Comparison of ENCODE assay signal across 10 cellular contexts in genomic region chr2:74864728-74865722, GRCh38. TPM values are rescaled to one million over a fixed set of nuclear protein-coding genes. Genes with fewer than 3 reads are reported as not detected.
DNase-seq lines count a peak whose midpoint lies in the region; ATAC-seq lines count a peak whose summit lies in the region.
"Had no signal": no experiment of that assay in that cellular context is flagged by ENCODE, and none has a peak within 500 bp of the region (broad histone marks: within the 10 kb centered on the region; RNA-seq: fewer than 3 reads in every experiment).

No MANE protein-coding gene starts in this region.

- in situ Hi-C loops in GM23248 (cut with MboI) = no loop called here

- H2AFZ ChIP-seq in GM23248 = no peak overlapping the region

- H3K4me2 ChIP-seq in GM23248 (ENCODE audit: unreplicated experiment) (no peak overlapping the region), skeletal muscle satellite cell (ENCODE audit: low read length) (peak overlapping the region; percentile 20)

- no peaks in the 10 kb centered on the region for H3K9me2 ChIP-seq in GM23248 (ENCODE audit: insufficient read depth)

- H3K36me3 ChIP-seq in GM23248 (ENCODE audit: low read depth) (peaks cover 22% of the 10 kb centered on the region), skeletal muscle satellite cell (ENCODE audit: insufficient read depth, low read length) (no peaks in the 10 kb centered on the region)

- peaks cover 15% of the 10 kb centered on the region; the same call in 1 of the 2 replicates for H3F3A ChIP-seq in GM23248 (ENCODE audit: insufficient read depth)

- H3K4me3 ChIP-seq in GM23248 (no peak overlapping the region), skeletal muscle satellite cell (ENCODE audit: low read length) (no peak overlapping the region)

- DNase-seq in GM23248 (peak; percentile 65), RPMI7951 (ENCODE audit: low read depth) (peak; percentile 99), fibroblast of peridontal ligament (ENCODE audit: extremely low read depth) (peak; percentile 25), dedifferentiated amniotic fluid mesenchymal stem cell (ENCODE audit: extremely low spot score) (no peak), NCI-H2196 (lab: John Stamatoyannopoulos, UW; ENCODE audit: unreplicated experiment) (no peak)
- DNase-seq: activated T-cell treated with anti-CD3 and anti-CD28 coated beads for 4 hours, NCI-H1092 had no signal

- ATAC-seq in HG03442 (IDR thresholded peaks at IDR 0.05; ENCODE audit: unreplicated experiment) (no peak), GM18868 (IDR thresholded peaks at IDR 0.05; ENCODE audit: unreplicated experiment) (no peak)

- H3K27me3 ChIP-seq in GM23248 (replicated peaks; ENCODE audit: insufficient read depth) (no peaks in the 10 kb centered on the region), skeletal muscle satellite cell (ENCODE audit: control insufficient read depth, insufficient read depth, low read length) (no peaks in the 10 kb centered on the region)

- 80 to 89% methylated on average over 20 of the region's 20 CpGs for WGBS in GM23248 (ENCODE audit: low coverage in 1 of 2, low lambda C conversion rate in 2 of 2, missing lambda C conversion rate in 2 of 2), 2 experiments

- no peaks in the 10 kb centered on the region for H3K9me3 ChIP-seq in GM23248 (ENCODE audit: low read depth)
- H3K9me3 ChIP-seq in skeletal muscle satellite cell (replicated peaks; ENCODE audit: low read length) = no peaks in the 10 kb centered on the region

- peaks cover 87% of the 10 kb centered on the region for H3K79me2 ChIP-seq in GM23248 (ENCODE audit: insufficient read depth)

- H3K27ac ChIP-seq in GM23248 = no peak overlapping the region

- H3K9ac ChIP-seq in GM23248 (no peak overlapping the region), skeletal muscle satellite cell (ENCODE audit: low read depth, low read length) (no peak overlapping the region)

- H3K4me1 ChIP-seq in GM23248 (ENCODE audit: insufficient read depth) (peaks cover 25% of the 10 kb centered on the region), skeletal muscle satellite cell (ENCODE audit: control insufficient read depth, insufficient read depth, low read length) (peaks cover 27% of the 10 kb centered on the region)

- H4K20me1 ChIP-seq in GM23248 (ENCODE audit: insufficient read depth) = peaks cover 4% of the 10 kb centered on the region; the same call in 1 of the 2 replicates

RNA-seq across cellular contexts. Expression of gene HK2, which starts 31.1 kb away (rescaled TPM):
- 21.9 and 24.2 TPM in 2 replicates for total RNA-seq in GM23248 (2014; rRNA removed; shearing (Covaris generic))
- polyA plus RNA-seq in GM23248 (2016; fragmentation: Nextera tagmentation; extraction: Ambion mirVana) = 23.9 and 25.3 TPM in 2 replicates
- 13.0 and 16.5 TPM in 2 replicates for total RNA-seq in RPMI7951 (2014; rRNA removed; shearing (Covaris generic))
- total RNA-seq in skeletal muscle satellite cell (2012; rRNA removed) = 36.2 and 54.2 TPM in 2 replicates

Comparison
In these comparisons a context has a peak if more than half of its experiments do, and no peak if none do; other contexts are left out.
1. DNase-seq: peak in GM23248 (single experiment), RPMI7951 (single experiment) and fibroblast of peridontal ligament (single experiment); none in dedifferentiated amniotic fluid mesenchymal stem cell (single experiment) and NCI-H2196 (single experiment).